In genomic region chr22:28123989-28124766, GRCh38 we compare ENCODE assay signal across 15 cellular contexts.
DNase-seq lines count a peak whose midpoint lies in the region; ATAC-seq and TF ChIP-seq lines count a peak whose summit lies in the region.
"Had no signal": no experiment of that assay in that cellular context is flagged by ENCODE, and none has a peak within 500 bp of the region (broad histone marks: within the 10 kb centered on the region; RNA-seq: fewer than 3 reads in every experiment).

No MANE protein-coding gene starts in this region.

- H3K4me3 Mint-ChIP-seq in CD4-positive, alpha-beta memory T cell = no peak overlapping the region
- H3K4me3 Mint-ChIP-seq: GM23338 had no signal

- H3K27ac ChIP-seq in HEK293 (ENCODE audit: extremely low read depth, low read depth, low read length) = no peak overlapping the region
- H3K27ac ChIP-seq in CD4-positive, alpha-beta memory T cell (ENCODE audit: low read depth, low read length) = no peak overlapping the region
- H3K27ac ChIP-seq: KMS-11, SJSA1 had no signal

- DNase-seq in COR-L47 (lab: John Stamatoyannopoulos, UW) (peak; percentile 30), NCI-H69 (lab: John Stamatoyannopoulos, UW) (peak; percentile 88)
- no peak for DNase-seq in CD4-positive, alpha-beta memory T cell
- DNase-seq: MG63, NCI-H1930, NCI-H2171 treated with DMSO at 0.1 percent for 48 hours, NCI-H524, SW 1271 had no signal

- H3K36me3 ChIP-seq in HEK293 (ENCODE audit: control insufficient read depth in 2 of 2, insufficient read depth in 1 of 2, low read length in 2 of 2) = no peaks in the 10 kb centered on the region
- no peaks in the 10 kb centered on the region for H3K36me3 ChIP-seq in CD4-positive, alpha-beta memory T cell (ENCODE audit: insufficient read depth, low read length)
- H3K36me3 ChIP-seq: MG63, SJSA1 had no signal

- H3K4me1 ChIP-seq in HEK293 (ENCODE audit: control insufficient read depth, insufficient read depth, low read length) = peaks cover 3% of the 10 kb centered on the region
- H3K4me1 ChIP-seq in CD4-positive, alpha-beta memory T cell (ENCODE audit: insufficient read depth, low read length) = no peaks in the 10 kb centered on the region

- peaks cover 8 to 24% of the 10 kb centered on the region in 2 donors for H3K27me3 Mint-ChIP-seq in CD4-positive, alpha-beta memory T cell

- H3K4me1 Mint-ChIP-seq in CD4-positive, alpha-beta memory T cell = no peaks in the 10 kb centered on the region

- CTCF ChIA-PET in HEK293 (lab: Yijun Ruan, JAX) = interaction anchor here (0.6 to 2.5 kb wide), 4 partner anchors 11 to 719 kb away, joined by 3 to 12 read pairs (median 4); no protein-coding TSS in a partner anchor
- CTCF ChIA-PET in CD4-positive, alpha-beta memory T cell (lab: Charles Lee; ENCODE audit: partially characterized antibody) = no interaction called here

- H3K36me3 Mint-ChIP-seq in CD4-positive, alpha-beta memory T cell = no peaks in the 10 kb centered on the region

- H3K9me3 Mint-ChIP-seq in CD4-positive, alpha-beta memory T cell = no peaks in the 10 kb centered on the region
- H3K9me3 Mint-ChIP-seq: GM23338 had no signal

- no peak for TF ChIP-seq CTCF in HEK293 (tag by site-specific recombination; IDR thresholded peaks at IDR 0.05)

- no peaks in the 10 kb centered on the region for H3K27me3 ChIP-seq in CD4-positive, alpha-beta memory T cell (ENCODE audit: insufficient read depth, low read length)
- H3K27me3 ChIP-seq: MG63, SJSA1 had no signal

- H3K9me3 ChIP-seq in HEK293 (ENCODE audit: control insufficient read depth, insufficient read depth, low read depth, low read length) = no peaks in the 10 kb centered on the region
- no peaks in the 10 kb centered on the region for H3K9me3 ChIP-seq in CD4-positive, alpha-beta memory T cell (ENCODE audit: control insufficient read depth in 1 of 2, low read length in 2 of 2)
- H3K9me3 ChIP-seq: MG63, SJSA1 had no signal

- POLR2A ChIA-PET in HEK293 (lab: Yijun Ruan, JAX) = interaction anchor here (0.6 kb wide), 1 partner anchor 740 kb away, joined by 7 read pairs; no protein-coding TSS in a partner anchor
- POLR2A ChIA-PET in CD4-positive, alpha-beta memory T cell (lab: Charles Lee; ENCODE audit: partially characterized antibody) = no interaction called here

- H3K27ac Mint-ChIP-seq in CD4-positive, alpha-beta memory T cell = no peak overlapping the region
- H3K27ac Mint-ChIP-seq: GM23338 had no signal

- ATAC-seq in esophagus mucosa (peak; percentile 18), GM18909 (IDR thresholded peaks at IDR 0.05; ENCODE audit: poor library complexity, unreplicated experiment) (no peak), HG02973 (IDR thresholded peaks at IDR 0.05; ENCODE audit: unreplicated experiment) (no peak)
- ATAC-seq: GM23338 had no signal

- H3K4me3 ChIP-seq in HEK293 (ENCODE audit: low read depth, low read length) = no peak overlapping the region
- no peak overlapping the region for H3K4me3 ChIP-seq in CD4-positive, alpha-beta memory T cell (ENCODE audit: low read length in 2 of 2)
- H3K4me3 ChIP-seq: GM23338, MG63, SJSA1 had no signal

- intact Hi-C loops in CD4-positive, alpha-beta memory T cell (cut with micrococcal nuclease) = no loop called here

TF ChIP-seq in HEK293, 187 proteins besides CTCF, POLR2A, EP300 and RAD21 (continues in another document):
- TF ChIP-seq GLIS1 (tag by site-specific recombination; IDR thresholded peaks at IDR 0.05) (peak; percentile 41; the same call in 1 of the 2 replicates), ZNF530 (tag by site-specific recombination; IDR thresholded peaks at IDR 0.05; ENCODE audit: low read depth) (no peak), ZXDB (tag by site-specific recombination; IDR thresholded peaks at IDR 0.05) (no peak), ZNF660 (tag by site-specific recombination; IDR thresholded peaks at IDR 0.05) (0 out of 2 replicates have a peak, but pooled peaks have one; percentile 35), KLF8 (tag by site-specific recombination; IDR thresholded peaks at IDR 0.05) (peak; percentile 36), MYNN (tag by site-specific recombination; IDR thresholded peaks at IDR 0.05; ENCODE audit: borderline replicate concordance) (no peak), SCRT2 (tag by site-specific recombination; IDR thresholded peaks at IDR 0.05) (peak; percentile 60), ZNF792 (tag by site-specific recombination; IDR thresholded peaks at IDR 0.05) (no peak), ZNF280D (tag by site-specific recombination; IDR thresholded peaks at IDR 0.05) (no peak), ZNF132 (tag by site-specific recombination; IDR thresholded peaks at IDR 0.05; ENCODE audit: borderline replicate concordance) (no peak), YY2 (tag by site-specific recombination; IDR thresholded peaks at IDR 0.05) (no peak)
- TF ChIP-seq, protein P1, sequence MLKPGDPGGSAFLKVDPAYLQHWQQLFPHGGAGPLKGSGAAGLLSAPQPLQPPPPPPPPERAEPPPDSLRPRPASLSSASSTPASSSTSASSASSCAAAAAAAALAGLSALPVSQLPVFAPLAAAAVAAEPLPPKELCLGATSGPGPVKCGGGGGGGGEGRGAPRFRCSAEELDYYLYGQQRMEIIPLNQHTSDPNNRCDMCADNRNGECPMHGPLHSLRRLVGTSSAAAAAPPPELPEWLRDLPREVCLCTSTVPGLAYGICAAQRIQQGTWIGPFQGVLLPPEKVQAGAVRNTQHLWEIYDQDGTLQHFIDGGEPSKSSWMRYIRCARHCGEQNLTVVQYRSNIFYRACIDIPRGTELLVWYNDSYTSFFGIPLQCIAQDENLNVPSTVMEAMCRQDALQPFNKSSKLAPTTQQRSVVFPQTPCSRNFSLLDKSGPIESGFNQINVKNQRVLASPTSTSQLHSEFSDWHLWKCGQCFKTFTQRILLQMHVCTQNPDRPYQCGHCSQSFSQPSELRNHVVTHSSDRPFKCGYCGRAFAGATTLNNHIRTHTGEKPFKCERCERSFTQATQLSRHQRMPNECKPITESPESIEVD (tag by site-specific recombination; IDR thresholded peaks at IDR 0.05) = peak; percentile 42; the same call in 1 of the 2 replicates
- TF ChIP-seq, protein P2, sequence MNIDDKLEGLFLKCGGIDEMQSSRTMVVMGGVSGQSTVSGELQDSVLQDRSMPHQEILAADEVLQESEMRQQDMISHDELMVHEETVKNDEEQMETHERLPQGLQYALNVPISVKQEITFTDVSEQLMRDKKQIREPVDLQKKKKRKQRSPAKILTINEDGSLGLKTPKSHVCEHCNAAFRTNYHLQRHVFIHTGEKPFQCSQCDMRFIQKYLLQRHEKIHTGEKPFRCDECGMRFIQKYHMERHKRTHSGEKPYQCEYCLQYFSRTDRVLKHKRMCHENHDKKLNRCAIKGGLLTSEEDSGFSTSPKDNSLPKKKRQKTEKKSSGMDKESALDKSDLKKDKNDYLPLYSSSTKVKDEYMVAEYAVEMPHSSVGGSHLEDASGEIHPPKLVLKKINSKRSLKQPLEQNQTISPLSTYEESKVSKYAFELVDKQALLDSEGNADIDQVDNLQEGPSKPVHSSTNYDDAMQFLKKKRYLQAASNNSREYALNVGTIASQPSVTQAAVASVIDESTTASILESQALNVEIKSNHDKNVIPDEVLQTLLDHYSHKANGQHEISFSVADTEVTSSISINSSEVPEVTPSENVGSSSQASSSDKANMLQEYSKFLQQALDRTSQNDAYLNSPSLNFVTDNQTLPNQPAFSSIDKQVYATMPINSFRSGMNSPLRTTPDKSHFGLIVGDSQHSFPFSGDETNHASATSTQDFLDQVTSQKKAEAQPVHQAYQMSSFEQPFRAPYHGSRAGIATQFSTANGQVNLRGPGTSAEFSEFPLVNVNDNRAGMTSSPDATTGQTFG (tag by site-specific recombination; IDR thresholded peaks at IDR 0.05; ENCODE audit: borderline replicate concordance) = no peak
- TF ChIP-seq, protein P3, sequence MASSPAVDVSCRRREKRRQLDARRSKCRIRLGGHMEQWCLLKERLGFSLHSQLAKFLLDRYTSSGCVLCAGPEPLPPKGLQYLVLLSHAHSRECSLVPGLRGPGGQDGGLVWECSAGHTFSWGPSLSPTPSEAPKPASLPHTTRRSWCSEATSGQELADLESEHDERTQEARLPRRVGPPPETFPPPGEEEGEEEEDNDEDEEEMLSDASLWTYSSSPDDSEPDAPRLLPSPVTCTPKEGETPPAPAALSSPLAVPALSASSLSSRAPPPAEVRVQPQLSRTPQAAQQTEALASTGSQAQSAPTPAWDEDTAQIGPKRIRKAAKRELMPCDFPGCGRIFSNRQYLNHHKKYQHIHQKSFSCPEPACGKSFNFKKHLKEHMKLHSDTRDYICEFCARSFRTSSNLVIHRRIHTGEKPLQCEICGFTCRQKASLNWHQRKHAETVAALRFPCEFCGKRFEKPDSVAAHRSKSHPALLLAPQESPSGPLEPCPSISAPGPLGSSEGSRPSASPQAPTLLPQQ (tag by site-specific recombination; IDR thresholded peaks at IDR 0.05) = no peak

Comparison
In these comparisons a context has a peak if more than half of its experiments do, and no peak if none do; other contexts are left out.
1. DNase-seq: peak in COR-L47 (single experiment) and NCI-H69 (single experiment); none in CD4-positive, alpha-beta memory T cell (0 of 5).